ENCODE assay signal across 39 cellular contexts in the genomic region with DNA sequence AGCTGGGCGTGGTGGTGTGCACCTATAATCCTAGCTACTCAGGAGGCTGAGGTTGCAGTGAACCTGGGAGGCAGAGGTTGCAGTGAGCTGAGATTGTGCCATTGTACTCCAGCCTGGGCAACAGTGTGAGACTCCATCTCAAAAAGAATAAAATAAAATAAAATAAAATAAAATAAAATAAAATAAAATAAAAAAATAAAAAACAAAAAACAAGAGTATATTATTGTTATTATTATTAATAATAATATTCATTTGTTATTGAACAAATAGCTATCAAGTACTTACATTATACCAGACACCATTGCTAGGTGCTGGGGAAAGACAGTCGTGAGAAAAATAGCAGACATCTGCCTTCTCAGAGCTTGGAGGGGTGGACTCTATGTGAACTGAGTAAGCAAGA. TPM values are rescaled to one million over a fixed set of nuclear protein-coding genes. Genes with fewer than 3 reads are reported as not detected.
A peak's percentile ranks its signal among the peaks of the same experiment; 100 is the strongest.
DNase-seq lines count a peak whose midpoint lies in the region; ATAC-seq, FAIRE-seq and TF ChIP-seq lines count a peak whose summit lies in the region.
"Had no signal": no experiment of that assay in that cellular context is flagged by ENCODE, and none has a peak within 500 bp of the region (broad histone marks: within the 10 kb centered on the region; RNA-seq: fewer than 3 reads in every experiment).

No MANE protein-coding gene starts in this region.

- no peak overlapping the region for H3K4me3 ChIP-seq in suprapubic skin
- H3K4me3 ChIP-seq: A549; BLaER1; BLaER1 treated with 17β-estradiol and CSF1 and Interleukin-3, amounts not matched to agents 10 nM and 100 nM had no signal

- H3K36me3 Mint-ChIP-seq in WTC11 (no peaks in the 10 kb centered on the region), MCF 10A (ENCODE audit: insufficient read depth, unreplicated experiment) (no peaks in the 10 kb centered on the region)
- H3K36me3 Mint-ChIP-seq: CD14-positive monocyte; CD4-positive, alpha-beta memory T cell; CD4-positive, CD25-positive, alpha-beta regulatory T cell; CD8-positive, alpha-beta memory T cell; CD8-positive, alpha-beta T cell had no signal

- H3K27me3 Mint-ChIP-seq in WTC11 (ENCODE audit: low read depth) = peaks cover 17% of the 10 kb centered on the region
- peaks cover 49% of the 10 kb centered on the region for H3K27me3 Mint-ChIP-seq in MCF 10A (ENCODE audit: insufficient read depth, unreplicated experiment)

- peaks cover 58% of the 10 kb centered on the region for H3K27me3 ChIP-seq in suprapubic skin
- H3K27me3 ChIP-seq: BE2C, BLaER1 had no signal

- H3K36me3 ChIP-seq in suprapubic skin = no peaks in the 10 kb centered on the region
- H3K36me3 ChIP-seq: BE2C; BLaER1; BLaER1 treated with 17β-estradiol and CSF1 and Interleukin-3, amounts not matched to agents 10 nM and 100 nM had no signal

- H3K4me1 ChIP-seq in suprapubic skin = no peaks in the 10 kb centered on the region
- H3K4me1 ChIP-seq: A549, BLaER1, Caco-2 had no signal

- no peak overlapping the region for H3K27ac ChIP-seq in suprapubic skin
- H3K27ac ChIP-seq: 22Rv1; A549; BLaER1; BLaER1 treated with 17β-estradiol and CSF1 and Interleukin-3, amounts not matched to agents 10 nM and 100 nM; C4-2B had no signal

- no peak for TF ChIP-seq EP300 in suprapubic skin (IDR thresholded peaks at IDR 0.05)

- CTCF ChIA-PET in WTC11 (lab: Charles Lee) (interaction anchor here (1.1 to 1.7 kb wide), 4 partner anchors 48 to 200 kb away, joined by 3 to 8 read pairs (median 4); no protein-coding TSS in a partner anchor), MCF 10A (lab: Yijun Ruan, JAX) (interaction anchor here (0.5 to 0.6 kb wide), 4 partner anchors 16 to 392 kb away, joined by 3 read pairs; no protein-coding TSS in a partner anchor)

- ATAC-seq in WTC11 (no peak), GM19455 (IDR thresholded peaks at IDR 0.05; ENCODE audit: unreplicated experiment) (no peak), HG02571 (IDR thresholded peaks at IDR 0.05; ENCODE audit: unreplicated experiment) (no peak)
- ATAC-seq: A549; CD8-positive, alpha-beta T cell had no signal

- intact Hi-C loops in MCF 10A (cut with micrococcal nuclease) = no loop called here

- TF ChIP-seq CTCF in WTC11 (IDR thresholded peaks at IDR 0.05) (no peak), MCF 10A (IDR thresholded peaks at IDR 0.05; ENCODE audit: unreplicated experiment) (no peak), suprapubic skin (IDR thresholded peaks at IDR 0.05) (no peak)

- BruUV-seq in MCF 10A (replicated peaks; lab: Mats Ljungman, UMichigan) = no TSS peak

- no peaks in the 10 kb centered on the region for H3K9me3 ChIP-seq in suprapubic skin
- H3K9me3 ChIP-seq: A549; BE2C; BLaER1; BLaER1 treated with 17β-estradiol and CSF1 and Interleukin-3, amounts not matched to agents 10 nM and 100 nM; Caco-2 had no signal

- H3K9me3 Mint-ChIP-seq in WTC11 (no peaks in the 10 kb centered on the region), MCF 10A (ENCODE audit: unreplicated experiment) (no peaks in the 10 kb centered on the region)
- H3K9me3 Mint-ChIP-seq: CD4-positive, alpha-beta T cell; CD8-positive, alpha-beta memory T cell; CD8-positive, alpha-beta T cell had no signal

- no peak for TF ChIP-seq POLR2A in suprapubic skin (IDR thresholded peaks at IDR 0.05)

- FAIRE-seq in A204.1 (lab: Jason Lieb, UNC) (peak; percentile 11), G401.6 (lab: Jason Lieb, UNC) (peak; percentile 36), frontal cortex (lab: Jason Lieb, UNC) (peak; percentile 21)
- FAIRE-seq: A549, D721Med had no signal

- H3K4me1 Mint-ChIP-seq in WTC11 = no peaks in the 10 kb centered on the region
- no peaks in the 10 kb centered on the region for H3K4me1 Mint-ChIP-seq in MCF 10A (ENCODE audit: insufficient read depth, unreplicated experiment)
- H3K4me1 Mint-ChIP-seq: B cell; CD14-positive monocyte; CD4-positive, alpha-beta memory T cell; CD4-positive, CD25-positive, alpha-beta regulatory T cell; CD8-positive, alpha-beta memory T cell had no signal

- H3K27ac Mint-ChIP-seq in WTC11 = no peak overlapping the region
- no peak overlapping the region for H3K27ac Mint-ChIP-seq in MCF 10A (ENCODE audit: low read depth, unreplicated experiment)
- H3K27ac Mint-ChIP-seq: B cell; CD14-positive monocyte; CD4-positive, alpha-beta memory T cell; CD4-positive, alpha-beta T cell; CD4-positive, CD25-positive, alpha-beta regulatory T cell; CD8-positive, alpha-beta memory T cell; CD8-positive, alpha-beta T cell had no signal

- 92% methylated on average over 2 of the region's 2 CpGs for whole genome bisulfite sequencing in suprapubic skin

- H3K4me3 Mint-ChIP-seq in WTC11 (no peak overlapping the region), MCF 10A (ENCODE audit: unreplicated experiment) (no peak overlapping the region)
- H3K4me3 Mint-ChIP-seq: B cell; CD14-positive monocyte; CD4-positive, alpha-beta memory T cell; CD4-positive, alpha-beta T cell; CD4-positive, CD25-positive, alpha-beta regulatory T cell; CD8-positive, alpha-beta memory T cell; CD8-positive, alpha-beta T cell had no signal

- POLR2A ChIA-PET in WTC11 (lab: Charles Lee) (no interaction called here), MCF 10A (lab: Yijun Ruan, JAX) (no interaction called here)

- no peak for DNase-seq in WTC11 (ENCODE audit: low spot score)
- DNase-seq in frontal cortex (ENCODE audit: low spot score in 2 of 2) = no peak
- DNase-seq in MCF 10A (ENCODE audit: unreplicated experiment) = no peak
- no peak for DNase-seq in suprapubic skin (ENCODE audit: low spot score in 2 of 2)
- DNase-seq: 8988T; ACHN; AML-193; BE2C; C1 segment of cervical spinal cord; Caco-2; Calu3; CD4-positive, alpha-beta memory T cell; CD4-positive, alpha-beta T cell; CD4-positive, CD25-positive, alpha-beta regulatory T cell; CD8-positive, alpha-beta memory T cell; CD8-positive, alpha-beta T cell; COR-L47; DMS 273 treated with DMSO at 0.1 percent for 48 hours; DMS153; DMS53; DMS79; DMS79 treated with DMSO at 0.1 percent for 48 hours; DND-41; EL had no signal

TF ChIP-seq in WTC11, 78 proteins besides CTCF, POLR2A, EP300 and RAD21:
- TF ChIP-seq ATF2 (CRISPR knock-in tag; IDR thresholded peaks at IDR 0.05; ENCODE audit: borderline replicate concordance, low read depth) = no peak
- peak; percentile 99 for TF ChIP-seq HMGA2 (CRISPR knock-in tag; IDR thresholded peaks at IDR 0.05)

RNA-seq across cellular contexts. Expression of gene PAX2, which starts 24.1 kb away (rescaled TPM):
- total RNA-seq in WTC11 (2021) = 0.09 to 0.21 TPM in 2 of 3 replicates, not detected in the other
- total RNA-seq in frontal cortex = not detected
- total RNA-seq in MCF 10A (2022) = not detected in 2 replicates
- not detected for total RNA-seq in suprapubic skin
- total RNA-seq: A172; A673; B cell; Calu3; CD4-positive, alpha-beta memory T cell; CD4-positive, alpha-beta T cell; CD4-positive, CD25-positive, alpha-beta regulatory T cell; CD8-positive, alpha-beta T cell; Daoy had no signal
